ENCODE assay signal across 1 cellular context in genomic region chr2:190182071-190182524, GRCh38.
TF ChIP-seq lines count a peak whose summit lies in the region.

No MANE protein-coding gene starts in this region.

TF ChIP-seq in K562, 482 proteins besides CTCF, POLR2A, EP300 and RAD21 (continued from another document):
- TF ChIP-seq ZBTB40 (IDR thresholded peaks at IDR 0.05) = no peak
- no peak for TF ChIP-seq ZBTB40 (CRISPR knock-in tag; IDR thresholded peaks at IDR 0.05)
- no peak for TF ChIP-seq SMAD1 (IDR thresholded peaks at IDR 0.05; ENCODE audit: low read depth, low read length, partially characterized antibody)
- no peak for TF ChIP-seq ZNF778 (CRISPR knock-in tag; IDR thresholded peaks at IDR 0.05)
- no peak for TF ChIP-seq ATF6 (CRISPR knock-in tag; IDR thresholded peaks at IDR 0.05)
- TF ChIP-seq PRMT5 (CRISPR knock-in tag; IDR thresholded peaks at IDR 0.05) = no peak
- no peak for TF ChIP-seq WHSC1 (IDR thresholded peaks at IDR 0.05; ENCODE audit: low read length)
- TF ChIP-seq ZNF444 (CRISPR knock-in tag; IDR thresholded peaks at IDR 0.05) = no peak
- no peak for TF ChIP-seq ZSCAN32 (CRISPR knock-in tag; IDR thresholded peaks at IDR 0.05)
- TF ChIP-seq LEF1 (IDR thresholded peaks at IDR 0.05) = no peak
- TF ChIP-seq HCFC1 (IDR thresholded peaks at IDR 0.05; ENCODE audit: low read depth, low read length) = no peak
- no peak for TF ChIP-seq NCOA2 (IDR thresholded peaks at IDR 0.05; ENCODE audit: partially characterized antibody in 2 of 2)
- TF ChIP-seq ZNF668 (CRISPR knock-in tag; IDR thresholded peaks at IDR 0.05) = no peak
- TF ChIP-seq NR3C1 (CRISPR knock-in tag; IDR thresholded peaks at IDR 0.05) = no peak
- TF ChIP-seq RBM22 (IDR thresholded peaks at IDR 0.05; ENCODE audit: low read depth, low read length, poor library complexity, severe bottlenecking) = no peak
- TF ChIP-seq TEAD4 (IDR thresholded peaks at IDR 0.05; ENCODE audit: low read length) = peak; percentile 70
- no peak for TF ChIP-seq TEAD4 (CRISPR knock-in tag; IDR thresholded peaks at IDR 0.05; ENCODE audit: borderline replicate concordance)
- no peak for TF ChIP-seq MTA2 (IDR thresholded peaks at IDR 0.05; ENCODE audit: low read depth)
- no peak for TF ChIP-seq CHD1 (IDR thresholded peaks at IDR 0.05; ENCODE audit: low read length)
- no peak for TF ChIP-seq THAP7 (CRISPR knock-in tag; IDR thresholded peaks at IDR 0.05)
- TF ChIP-seq ZNF696 (CRISPR knock-in tag; conservative IDR thresholded peaks at IDR 0.05) = no peak
- peak; percentile 59; the same call in 1 of the 2 replicates for TF ChIP-seq SOX6 (IDR thresholded peaks at IDR 0.05)
- TF ChIP-seq BCOR (IDR thresholded peaks at IDR 0.05) = peak; percentile 81
- TF ChIP-seq SMAD4 (CRISPR knock-in tag; conservative IDR thresholded peaks at IDR 0.05) = no peak
- TF ChIP-seq BRF2 (IDR thresholded peaks at IDR 0.05; ENCODE audit: borderline replicate concordance, insufficient read depth, insufficient read length) = no peak
- TF ChIP-seq BRD4 (IDR thresholded peaks at IDR 0.05) = no peak
- TF ChIP-seq TARDBP (IDR thresholded peaks at IDR 0.05) = no peak
- no peak for TF ChIP-seq ARID3A (IDR thresholded peaks at IDR 0.05; ENCODE audit: borderline replicate concordance, low read depth, low read length)
- no peak for TF ChIP-seq CBFA2T2 (conservative IDR thresholded peaks at IDR 0.05)
- TF ChIP-seq PKNOX1 (IDR thresholded peaks at IDR 0.05) = peak; percentile 93
- TF ChIP-seq NFYB (IDR thresholded peaks at IDR 0.05; ENCODE audit: extremely low read depth, insufficient read length) = no peak
- no peak for TF ChIP-seq KLF13 (tag; IDR thresholded peaks at IDR 0.05; ENCODE audit: borderline replicate concordance, low read depth)
- TF ChIP-seq SIX5 (IDR thresholded peaks at IDR 0.05; ENCODE audit: borderline replicate concordance in 1 of 2, insufficient read depth in 1 of 2, low read depth in 1 of 2, low read length in 2 of 2) = no peak
- TF ChIP-seq GABPB1 (CRISPR knock-in tag; IDR thresholded peaks at IDR 0.05) = no peak
- no peak; the same call in 1 of the 2 replicates for TF ChIP-seq MECOM (CRISPR knock-in tag; IDR thresholded peaks at IDR 0.05)
- TF ChIP-seq TRIM28 (IDR thresholded peaks at IDR 0.05) = no peak
- 0 out of 2 replicates have a peak, but pooled peaks have one; percentile 26 for TF ChIP-seq FOXM1 (IDR thresholded peaks at IDR 0.05; ENCODE audit: low read depth)
- TF ChIP-seq FOXM1 (CRISPR knock-in tag; IDR thresholded peaks at IDR 0.05; ENCODE audit: low read depth) = no peak
- no peak for TF ChIP-seq NELFE (IDR thresholded peaks at IDR 0.05; ENCODE audit: insufficient read depth, insufficient read length)
- no peak for TF ChIP-seq CEBPZ (IDR thresholded peaks at IDR 0.05; ENCODE audit: borderline replicate concordance, low read depth, low read length)
- no peak for TF ChIP-seq POU5F1 (IDR thresholded peaks at IDR 0.05; ENCODE audit: borderline replicate concordance, low read depth, low read length, partially characterized antibody)
- no peak for TF ChIP-seq EHMT2 (IDR thresholded peaks at IDR 0.05)
